Comparison of ENCODE assay signal across 11 cellular contexts in genomic region chr10:490891-491571, GRCh38.
DNase-seq lines count a peak whose midpoint lies in the region; ATAC-seq and TF ChIP-seq lines count a peak whose summit lies in the region.
"Had no signal": no experiment of that assay in that cellular context is flagged by ENCODE, and none has a peak within 500 bp of the region (broad histone marks: within the 10 kb centered on the region; RNA-seq: fewer than 3 reads in every experiment).

No MANE protein-coding gene starts in this region.

- H4K91ac ChIP-seq in mesenchymal stem cell (ENCODE audit: low read length) = no peak overlapping the region

- no peaks in the 10 kb centered on the region for H3K9me3 Mint-ChIP-seq in activated naive CD8-positive, alpha-beta T cell treated with anti-CD3 and anti-CD28 coated beads, Interleukin-2, amount 50 U/mL, for 24 hours
- H3K9me3 Mint-ChIP-seq: naive thymus-derived CD8-positive, alpha-beta T cell had no signal

- no peak for ATAC-seq in activated naive CD8-positive, alpha-beta T cell treated with anti-CD3 and anti-CD28 coated beads, Interleukin-2, amount 50 U/mL, for 24 hours
- no peak for ATAC-seq in HG02642 (IDR thresholded peaks at IDR 0.05; ENCODE audit: poor library complexity, unreplicated experiment)
- ATAC-seq: naive thymus-derived CD8-positive, alpha-beta T cell had no signal

- no peak overlapping the region for H3K27ac Mint-ChIP-seq in activated naive CD8-positive, alpha-beta T cell treated with anti-CD3 and anti-CD28 coated beads, Interleukin-2, amount 50 U/mL, for 24 hours

- H3K23ac ChIP-seq in mesenchymal stem cell (ENCODE audit: low read length in 2 of 2) = peak overlapping the region in 1 of 2 experiments; percentile 51

- DNase-seq in MV-4-11 (lab: John Stamatoyannopoulos, UW) (peak; percentile 6), fibroblast of lung (ENCODE audit: low read depth in 2 of 2) (peak; percentile 64 to 80), mesenchymal stem cell (peak; percentile 93), substantia nigra (lab: John Stamatoyannopoulos, UW) (peak in 32 of 49 donors; percentile 23 to 81 (median 52)), activated T-cell treated with anti-CD3 and anti-CD28 coated beads for 4 hours (no peak), NCI-H524 treated with DMSO at 0.1 percent for 48 hours (lab: John Stamatoyannopoulos, UW) (no peak)
- no peak for DNase-seq in activated naive CD8-positive, alpha-beta T cell treated with anti-CD3 and anti-CD28 coated beads, Interleukin-2, amount 50 U/mL, for 24 hours
- DNase-seq: naive thymus-derived CD8-positive, alpha-beta T cell; NCI-H1105 treated with DMSO at 0.1 percent for 48 hours had no signal

- no peaks in the 10 kb centered on the region for H3K79me2 ChIP-seq in fibroblast of lung (ENCODE audit: control insufficient read depth, insufficient read depth, low read length)

- H2BK120ac ChIP-seq in mesenchymal stem cell (ENCODE audit: low read depth, low read length) = no peak overlapping the region

- H3K4me3 Mint-ChIP-seq in activated naive CD8-positive, alpha-beta T cell treated with anti-CD3 and anti-CD28 coated beads, Interleukin-2, amount 50 U/mL, for 24 hours = no peak overlapping the region
- H3K4me3 Mint-ChIP-seq: naive thymus-derived CD8-positive, alpha-beta T cell had no signal

- H2AK5ac ChIP-seq in mesenchymal stem cell (ENCODE audit: low read length, severe bottlenecking) = no peak overlapping the region

- H3K4me1 ChIP-seq in fibroblast of lung (ENCODE audit: control insufficient read depth, extremely low read depth, insufficient read depth, low read length) (peaks cover 11% of the 10 kb centered on the region), mesenchymal stem cell (ENCODE audit: control insufficient read depth, insufficient read depth, low read depth, low read length) (peaks cover 12% of the 10 kb centered on the region)

- no peak overlapping the region for H2BK12ac ChIP-seq in mesenchymal stem cell (ENCODE audit: low read length in 2 of 2)

- no peak for TF ChIP-seq CTCF in fibroblast of lung (conservative IDR thresholded peaks at IDR 0.05 in 1 of 2, IDR thresholded peaks at IDR 0.05 in 1 of 2; ENCODE audit: low read depth in 1 of 2, low read length in 2 of 2)

- H3K79me1 ChIP-seq in mesenchymal stem cell (replicated peaks; ENCODE audit: low read length, poor library complexity, severe bottlenecking) = peaks cover 64% of the 10 kb centered on the region

- 50% methylated on average over 23 of the region's 23 CpGs for WGBS in mesenchymal stem cell

- H3K36me3 ChIP-seq in fibroblast of lung (ENCODE audit: control insufficient read depth, insufficient read depth, low read length) (no peaks in the 10 kb centered on the region), mesenchymal stem cell (ENCODE audit: control insufficient read depth in 1 of 2, insufficient read depth in 2 of 2, low read depth in 1 of 2, low read length in 2 of 2) (no peaks in the 10 kb centered on the region)
- H3K36me3 ChIP-seq: SJSA1 had no signal

- peak overlapping the region; percentile 48 for H3K27ac ChIP-seq in fibroblast of lung (ENCODE audit: insufficient read depth, low read length)
- no peak overlapping the region for H3K27ac ChIP-seq in mesenchymal stem cell (ENCODE audit: low read length, poor library complexity, severe bottlenecking)
- H3K27ac ChIP-seq in substantia nigra (ENCODE audit: low read depth, low read length, poor library complexity, severe bottlenecking) = no peak overlapping the region
- H3K27ac ChIP-seq: SJSA1 had no signal

- peak overlapping the region in 1 of 2 experiments; percentile 88 for H3K4ac ChIP-seq in mesenchymal stem cell (ENCODE audit: low read depth in 1 of 2, low read length in 2 of 2)

- H3K4me1 Mint-ChIP-seq in activated naive CD8-positive, alpha-beta T cell treated with anti-CD3 and anti-CD28 coated beads, Interleukin-2, amount 50 U/mL, for 24 hours = no peaks in the 10 kb centered on the region

- H3K27me3 ChIP-seq in fibroblast of lung (ENCODE audit: control insufficient read depth, insufficient read depth, low read length) (no peaks in the 10 kb centered on the region), mesenchymal stem cell (ENCODE audit: control insufficient read depth in 1 of 2, insufficient read depth in 1 of 2, low read length in 2 of 2) (no peaks in the 10 kb centered on the region)
- H3K27me3 ChIP-seq: SJSA1 had no signal

- H3K14ac ChIP-seq in mesenchymal stem cell (ENCODE audit: low read length in 2 of 2) = peak overlapping the region in 1 of 2 experiments; percentile 90

- no peak overlapping the region for H2BK15ac ChIP-seq in mesenchymal stem cell (ENCODE audit: low read depth, poor library complexity, severe bottlenecking)

- H3K9ac ChIP-seq in fibroblast of lung (ENCODE audit: insufficient read depth, low read length) (peak overlapping the region; percentile 25), mesenchymal stem cell (ENCODE audit: low read length) (peak overlapping the region; percentile 86)

- H3K4me3 ChIP-seq in fibroblast of lung (replicated peaks in 1 of 4; ENCODE audit: control extremely low read depth in 1 of 4, insufficient read depth in 1 of 4, low read depth in 3 of 4, low read length in 4 of 4) (peak overlapping the region in 1 of 4 experiments; percentile 18), mesenchymal stem cell (ENCODE audit: insufficient read depth in 1 of 2, low read depth in 1 of 2, low read length in 2 of 2) (peak overlapping the region in 1 of 2 experiments; percentile 64)
- H3K4me3 ChIP-seq: SJSA1 had no signal

- H3K4me2 ChIP-seq in fibroblast of lung (ENCODE audit: extremely low read depth, insufficient read depth, low read length) (peak overlapping the region; percentile 56), mesenchymal stem cell (ENCODE audit: low read length, poor library complexity, severe bottlenecking) (no peak overlapping the region)

- peak overlapping the region; percentile 43 for H2AFZ ChIP-seq in fibroblast of lung (ENCODE audit: low read length)
- H2AFZ ChIP-seq in mesenchymal stem cell (ENCODE audit: low read depth, low read length) = no peak overlapping the region

- H3K18ac ChIP-seq in mesenchymal stem cell (ENCODE audit: low read depth in 1 of 2, low read length in 2 of 2) = peak overlapping the region; percentile 11 to 42

- H3K27me3 Mint-ChIP-seq in activated naive CD8-positive, alpha-beta T cell treated with anti-CD3 and anti-CD28 coated beads, Interleukin-2, amount 50 U/mL, for 24 hours = peaks cover 4% of the 10 kb centered on the region

- no peak overlapping the region for H2BK5ac ChIP-seq in mesenchymal stem cell (ENCODE audit: low read depth, low read length, poor library complexity, severe bottlenecking)

- no peaks in the 10 kb centered on the region for H3K36me3 Mint-ChIP-seq in activated naive CD8-positive, alpha-beta T cell treated with anti-CD3 and anti-CD28 coated beads, Interleukin-2, amount 50 U/mL, for 24 hours (ENCODE audit: low read depth)
- H3K36me3 Mint-ChIP-seq: naive thymus-derived CD8-positive, alpha-beta T cell had no signal

- no peaks in the 10 kb centered on the region for H4K20me1 ChIP-seq in fibroblast of lung (ENCODE audit: control insufficient read depth, extremely low read depth, insufficient read depth, low read length)

- H3K9me3 ChIP-seq in fibroblast of lung (ENCODE audit: control insufficient read depth, insufficient read depth, low read depth, low read length) (no peaks in the 10 kb centered on the region), mesenchymal stem cell (ENCODE audit: control insufficient read depth, low read length) (no peaks in the 10 kb centered on the region)
- H3K9me3 ChIP-seq: SJSA1 had no signal

- peak overlapping the region; percentile 37 for H4K8ac ChIP-seq in mesenchymal stem cell (ENCODE audit: low read length)

Comparison
In these comparisons a context has a peak if more than half of its experiments do, and no peak if none do; other contexts are left out.
1. DNase-seq: peak in MV-4-11 (single experiment), fibroblast of lung (2 of 2), mesenchymal stem cell (single experiment) and substantia nigra (32 of 49); none in activated T-cell treated with anti-CD3 and anti-CD28 coated beads for 4 hours (single experiment), activated naive CD8-positive, alpha-beta T cell treated with anti-CD3 and anti-CD28 coated beads, Interleukin-2, amount 50 U/mL, for 24 hours (single experiment) and NCI-H524 treated with DMSO at 0.1 percent for 48 hours (single experiment).